ENCODE assay signal across 8 cellular contexts in genomic region chr5:131634996-131635754, GRCh38. TPM values are rescaled to one million over a fixed set of nuclear protein-coding genes. Genes with fewer than 3 reads are reported as not detected.
DNase-seq lines count a peak whose midpoint lies in the region; ATAC-seq and TF ChIP-seq lines count a peak whose summit lies in the region.

TSS of gene RAPGEF6 (minus strand) at chr5:131635229. CDS start at chr5:131635030, 199 bp downstream.

- peak within 1 kb of the TSS; percentile 98 for H3K27ac ChIP-seq in upper lobe of right lung

- H3K4me1 Mint-ChIP-seq in T-helper 1 cell treated with Interleukin-12 subunit alpha and Interleukin-12 subunit beta and Interleukin-4 antibody, amounts not matched to agents 30 μg/mL and 1 μg/mL, for 36 hours (ENCODE audit: low read depth), result peaks cover 22% of the 10 kb centered on the region

- peak within 1 kb of the TSS; percentile 85 for H3K4me3 ChIP-seq in upper lobe of right lung

- TF ChIP-seq CTCF in GM13977 (IDR thresholded peaks at IDR 0.05; ENCODE audit: extremely low read depth, insufficient read depth, missing control alignments) (no peak), upper lobe of right lung (IDR thresholded peaks at IDR 0.05) (peak; percentile 12)

- peak within 1 kb of the TSS; percentile 97 for H3K27ac Mint-ChIP-seq in T-helper 1 cell treated with Interleukin-12 subunit alpha and Interleukin-12 subunit beta and Interleukin-4 antibody, amounts not matched to agents 30 μg/mL and 1 μg/mL, for 36 hours

- H3K9me3 Mint-ChIP-seq in T-helper 1 cell treated with Interleukin-12 subunit alpha and Interleukin-12 subunit beta and Interleukin-4 antibody, amounts not matched to agents 30 μg/mL and 1 μg/mL, for 36 hours, result no peaks in the 10 kb centered on the region

- H3K9me3 ChIP-seq in upper lobe of right lung, result no peaks in the 10 kb centered on the region

- H3K36me3 Mint-ChIP-seq in T-helper 1 cell treated with Interleukin-12 subunit alpha and Interleukin-12 subunit beta and Interleukin-4 antibody, amounts not matched to agents 30 μg/mL and 1 μg/mL, for 36 hours (ENCODE audit: low read depth), result peaks cover 8% of the 10 kb centered on the region

- H3K4me1 ChIP-seq in upper lobe of right lung, result peaks cover 25% of the 10 kb centered on the region

- H3K4me3 Mint-ChIP-seq in T-helper 1 cell treated with Interleukin-12 subunit alpha and Interleukin-12 subunit beta and Interleukin-4 antibody, amounts not matched to agents 30 μg/mL and 1 μg/mL, for 36 hours, result peak within 1 kb of the TSS; percentile 96

- DNase-seq in GM13977 (ENCODE audit: low spot score) (peak; percentile 78), NCI-H1694 (lab: John Stamatoyannopoulos, UW) (peak; percentile 94), amniotic stem cell (lab: John Stamatoyannopoulos, UW) (peak; percentile 100), left cardiac atrium (peak; percentile 98), posterior vena cava (ENCODE audit: low spot score) (peak; percentile 99), upper lobe of right lung (peak; percentile 98)

- intact Hi-C loops in left cardiac atrium (cut with DNase I), result loop anchor here in 1 of 2 donors (2.0 to 5.0 kb wide), 2 partner anchors 38 to 162 kb away; partner anchors contain the start of gene FNIP1
- intact Hi-C loops in posterior vena cava (cut with DNase I), result no loop called here
- intact Hi-C loops in upper lobe of right lung (cut with DNase I), result no loop called here

- no peaks in the 10 kb centered on the region for H3K36me3 ChIP-seq in upper lobe of right lung

- no peaks in the 10 kb centered on the region for H3K27me3 Mint-ChIP-seq in T-helper 1 cell treated with Interleukin-12 subunit alpha and Interleukin-12 subunit beta and Interleukin-4 antibody, amounts not matched to agents 30 μg/mL and 1 μg/mL, for 36 hours (ENCODE audit: low read depth)

- in situ Hi-C loops in GM13977 (cut with MboI; ENCODE audit: low pct_unique_long_range_greater_than_20kb, low sequenced_read_pairs, unreplicated experiment), result no loop called here

- H3K27me3 ChIP-seq in upper lobe of right lung, result no peaks in the 10 kb centered on the region

- ATAC-seq in HG02884 (IDR thresholded peaks at IDR 0.05; ENCODE audit: unreplicated experiment) (peak; percentile 82), left cardiac atrium (peak; percentile 96 to 97), upper lobe of right lung (peak; percentile 95)

RNA-seq across cellular contexts. Expression of gene RAPGEF6, which starts in this region (rescaled TPM):
- total RNA-seq in left cardiac atrium (10 to 100 TPM in 1 of 2 donors, 1 to 10 TPM in 1; 8.4 to 14.6 TPM), posterior vena cava (10 to 100 TPM; 18.9 to 19.9 TPM), upper lobe of right lung (27.2 TPM)

Comparison
In these comparisons a context has a peak if more than half of its experiments do, and no peak if none do; other contexts are left out.
1. Peak in every context shown above with its lines: DNase-seq, ATAC-seq, H3K4me3 ChIP-seq and H3K27ac ChIP-seq.